ENCODE assay signal across 13 cellular contexts in genomic region chr11:123406441-123407123, GRCh38. TPM values are rescaled to one million over a fixed set of nuclear protein-coding genes. Genes with fewer than 3 reads are reported as not detected.
DNase-seq lines count a peak whose midpoint lies in the region; ATAC-seq, FAIRE-seq and TF ChIP-seq lines count a peak whose summit lies in the region.
"Had no signal": no experiment of that assay in that cellular context is flagged by ENCODE, and none has a peak within 500 bp of the region (broad histone marks: within the 10 kb centered on the region; RNA-seq: fewer than 3 reads in every experiment).

No MANE protein-coding gene starts in this region.

- no peaks in the 10 kb centered on the region for H3K9me3 ChIP-seq in OCI-LY3 (ENCODE audit: insufficient read depth, low read length)
- H3K9me3 ChIP-seq: neutrophil had no signal

- H3K36me3 ChIP-seq in OCI-LY3 (replicated peaks; ENCODE audit: low read depth, low read length) = no peaks in the 10 kb centered on the region
- H3K36me3 ChIP-seq: neutrophil had no signal

- H3K4me2 ChIP-seq in OCI-LY3 (ENCODE audit: low read length) = peak overlapping the region; percentile 92

- H3K79me2 ChIP-seq in OCI-LY3 (ENCODE audit: low read length) = no peaks in the 10 kb centered on the region

- no peaks in the 10 kb centered on the region for H4K20me1 ChIP-seq in OCI-LY3 (ENCODE audit: insufficient read depth, low read length)

- H3K27me3 ChIP-seq in OCI-LY3 (ENCODE audit: low read depth, low read length) = peaks cover 26% of the 10 kb centered on the region
- H3K27me3 ChIP-seq: neutrophil had no signal

- peak overlapping the region; percentile 51; the same call in 1 of the 2 replicates for H3K9ac ChIP-seq in OCI-LY3 (ENCODE audit: low read length)

- peak; percentile 46 for ATAC-seq in GM19043 (IDR thresholded peaks at IDR 0.05; ENCODE audit: low read depth, unreplicated experiment)
- ATAC-seq in HG02642 (IDR thresholded peaks at IDR 0.05; ENCODE audit: poor library complexity, unreplicated experiment) = peak; percentile 57

- FAIRE-seq in GM18507 (lab: Jason Lieb, UNC) (peak; percentile 24), GM12892 (lab: Jason Lieb, UNC) (no peak)
- FAIRE-seq: small intestine had no signal

- peak overlapping the region; percentile 65 for H3K4me3 ChIP-seq in OCI-LY3 (ENCODE audit: low read length)
- H3K4me3 ChIP-seq: lung had no signal

- no peak for DNase-seq in GM18507 (ENCODE audit: extremely low spot score, insufficient read length, low read depth)
- DNase-seq in stimulated activated naive CD4-positive, alpha-beta T cell (lab: John Stamatoyannopoulos, UW) = no peak
- no peak for DNase-seq in KG1 (lab: John Stamatoyannopoulos, UW)
- DNase-seq in HUDEP-2 (lab: John Stamatoyannopoulos, UW; ENCODE audit: unreplicated experiment in 76 of 76) = no peak
- no peak for DNase-seq in GM12892 (ENCODE audit: insufficient read length)
- DNase-seq: GF-D8 had no signal

- 0 out of 2 replicates have a peak overlapping the region, but pooled peaks have one; percentile 5 for H3K27ac ChIP-seq in OCI-LY3 (ENCODE audit: low read length)
- H3K27ac ChIP-seq: neutrophil had no signal

- TF ChIP-seq POLR2A in GM12892 (IDR thresholded peaks at IDR 0.05; ENCODE audit: low read depth, low read length) = no peak

- TF ChIP-seq CTCF in OCI-LY3 (IDR thresholded peaks at IDR 0.05; ENCODE audit: low read depth, low read length) = no peak

- peaks cover 56% of the 10 kb centered on the region for H3K4me1 ChIP-seq in OCI-LY3 (ENCODE audit: low read length)

- H2AFZ ChIP-seq in OCI-LY3 (ENCODE audit: low read depth, low read length) = no peak overlapping the region

RNA-seq across cellular contexts. Expression of gene GRAMD1B, which starts 23.5 kb away (rescaled TPM):
- 15.5 TPM for polyA plus RNA-seq in GM12892 (2012; ENCODE audit: missing spikeins)
- polyA plus RNA-seq: IgD-negative memory B cell had no signal
